In the genomic region with DNA sequence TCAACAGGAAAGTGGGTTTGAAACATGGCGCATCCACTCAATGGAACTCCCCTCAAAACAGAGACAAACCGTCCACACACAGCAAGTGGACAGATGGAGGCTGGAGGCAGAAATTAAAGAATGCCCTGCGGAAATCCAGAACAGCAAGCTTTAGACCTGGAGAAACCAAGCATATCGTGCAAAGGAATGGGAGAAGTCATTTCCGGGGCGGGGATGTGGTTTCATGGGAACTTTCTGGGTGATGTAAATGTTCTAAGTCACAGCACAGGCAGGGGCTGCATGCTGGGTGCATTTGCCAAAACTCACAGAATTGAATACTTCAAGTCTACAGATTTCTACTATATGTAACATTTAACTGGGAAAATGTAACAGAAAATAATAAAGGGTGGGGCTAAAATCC, we compare ENCODE assay signal across 30 cellular contexts.
DNase-seq lines count a peak whose midpoint lies in the region; TF ChIP-seq lines count a peak whose summit lies in the region.
"Had no signal": no experiment of that assay in that cellular context is flagged by ENCODE, and none has a peak within 500 bp of the region (broad histone marks: within the 10 kb centered on the region; RNA-seq: fewer than 3 reads in every experiment).

No MANE protein-coding gene starts in this region.

- CTCF ChIA-PET in activated naive CD4-positive, alpha-beta T cell treated with anti-CD3 and anti-CD28 coated beads, Interleukin-2, amount 10 ng/mL, durations not matched to agents 7 days and 5 days (lab: Charles Lee), result no interaction called here

- peaks cover 19% of the 10 kb centered on the region for H3K9me3 Mint-ChIP-seq in activated naive CD4-positive, alpha-beta T cell treated with anti-CD3 and anti-CD28 coated beads, Interleukin-2, amount 10 ng/mL, durations not matched to agents 7 days and 5 days

- no peak overlapping the region for H3K4me3 Mint-ChIP-seq in activated naive CD4-positive, alpha-beta T cell treated with anti-CD3 and anti-CD28 coated beads, Interleukin-2, amount 10 ng/mL, durations not matched to agents 7 days and 5 days
- H3K4me3 Mint-ChIP-seq: B cell; CD8-positive, alpha-beta memory T cell; GM23338; memory B cell; nephron progenitor cell; stimulated activated naive B cell treated with anti-CD40 and anti-IgM and Interleukin-4, amounts not matched to agents 10 μg/mL and 1 μg/mL and 100 μg/mL, for 72 hours; T-helper 2 cell treated with Interferon-gamma antibody and Interleukin-4, amounts not matched to agents 5 μg/mL and 100 μg/mL, for 36 hours had no signal

- H3K79me2 ChIP-seq in OCI-LY3 (ENCODE audit: low read length), result no peaks in the 10 kb centered on the region

- no peak overlapping the region for H3K4me2 ChIP-seq in OCI-LY3 (ENCODE audit: low read length)
- H3K4me2 ChIP-seq: GM23338 had no signal

- no peak overlapping the region for H3K27ac Mint-ChIP-seq in activated naive CD4-positive, alpha-beta T cell treated with anti-CD3 and anti-CD28 coated beads, Interleukin-2, amount 10 ng/mL, durations not matched to agents 7 days and 5 days
- H3K27ac Mint-ChIP-seq: B cell; GM23338; memory B cell; nephron progenitor cell; T-helper 2 cell treated with Interferon-gamma antibody and Interleukin-4, amounts not matched to agents 5 μg/mL and 100 μg/mL, for 36 hours had no signal

- H4K20me1 ChIP-seq in OCI-LY3 (ENCODE audit: insufficient read depth, low read length), result no peaks in the 10 kb centered on the region

- H3K4me3 ChIP-seq in OCI-LY3 (ENCODE audit: low read length) (no peak overlapping the region), astrocyte of the spinal cord (ENCODE audit: low read depth, low read length) (no peak overlapping the region)
- H3K4me3 ChIP-seq: ascending aorta, GM23338, ovary, skin epidermis, testis had no signal

- no peak overlapping the region for H3K9ac ChIP-seq in OCI-LY3 (ENCODE audit: low read length)

- in situ Hi-C loops in astrocyte of the spinal cord (cut with HindIII; ENCODE audit: low sequenced_read_pairs), result no loop called here

- peak; percentile 96 for DNase-seq in Daoy (ENCODE audit: low read depth)
- peak; percentile 38 for DNase-seq in astrocyte of the spinal cord (ENCODE audit: low read depth, low spot score)
- DNase-seq in hepatic stellate cell (ENCODE audit: low spot score), result peak; percentile 20
- no peak for DNase-seq in HUDEP-2 (lab: John Stamatoyannopoulos, UW; ENCODE audit: unreplicated experiment in 76 of 76)
- no peak for DNase-seq in NCI-H2029 treated with DMSO at 0.1 percent for 48 hours (lab: John Stamatoyannopoulos, UW)
- DNase-seq in activated naive CD4-positive, alpha-beta T cell treated with anti-CD3 and anti-CD28 coated beads, Interleukin-2, amount 10 ng/mL, durations not matched to agents 7 days and 5 days, result no peak
- DNase-seq: ACHN; activated CD4-positive, alpha-beta T cell treated with anti-CD3 and anti-CD28 coated beads for 4 hours; activated CD8-positive, alpha-beta memory T cell treated with anti-CD3 and anti-CD28 coated beads for 24 hours; activated gamma-delta T cell; activated T-cell treated with anti-CD3 and anti-CD28 coated beads for 4 hours; CD8-positive, alpha-beta memory T cell; DMS 273 treated with DMSO at 0.1 percent for 48 hours; EL; NCI-H187; NCI-H524 treated with DMSO at 0.1 percent for 48 hours; nephron progenitor cell; ovary; retina; stimulated activated naive B cell treated with anti-CD40 and anti-IgM and Interleukin-4, amounts not matched to agents 10 μg/mL and 1 μg/mL and 100 μg/mL, for 72 hours; testis had no signal

- H3K4me1 ChIP-seq in OCI-LY3 (ENCODE audit: low read length), result peaks cover 34% of the 10 kb centered on the region
- H3K4me1 ChIP-seq: ascending aorta, testis had no signal

- H3K4me1 Mint-ChIP-seq in activated naive CD4-positive, alpha-beta T cell treated with anti-CD3 and anti-CD28 coated beads, Interleukin-2, amount 10 ng/mL, durations not matched to agents 7 days and 5 days, result no peaks in the 10 kb centered on the region
- H3K4me1 Mint-ChIP-seq: B cell, GM23338, memory B cell had no signal

- peaks cover 6% of the 10 kb centered on the region for H3K36me3 ChIP-seq in OCI-LY3 (replicated peaks; ENCODE audit: low read depth, low read length)
- H3K36me3 ChIP-seq: ascending aorta, ovary had no signal

- no peak overlapping the region for H2AFZ ChIP-seq in OCI-LY3 (ENCODE audit: low read depth, low read length)
- H2AFZ ChIP-seq: GM23338 had no signal

- no peaks in the 10 kb centered on the region for H3K27me3 Mint-ChIP-seq in activated naive CD4-positive, alpha-beta T cell treated with anti-CD3 and anti-CD28 coated beads, Interleukin-2, amount 10 ng/mL, durations not matched to agents 7 days and 5 days
- H3K27me3 Mint-ChIP-seq: B cell, IgD-negative memory B cell had no signal

- TF ChIP-seq CTCF in OCI-LY3 (IDR thresholded peaks at IDR 0.05; ENCODE audit: low read depth, low read length) (no peak), astrocyte of the spinal cord (IDR thresholded peaks at IDR 0.05; ENCODE audit: low read depth, low read length) (no peak)

- H3K9me3 ChIP-seq in OCI-LY3 (ENCODE audit: insufficient read depth, low read length), result peaks cover 5% of the 10 kb centered on the region; the same call in 1 of the 2 replicates
- H3K9me3 ChIP-seq: ascending aorta, ovary, testis had no signal

- H3K27me3 ChIP-seq in OCI-LY3 (ENCODE audit: low read depth, low read length), result no peaks in the 10 kb centered on the region
- H3K27me3 ChIP-seq: ascending aorta, ovary, testis had no signal

- H3K36me3 Mint-ChIP-seq in activated naive CD4-positive, alpha-beta T cell treated with anti-CD3 and anti-CD28 coated beads, Interleukin-2, amount 10 ng/mL, durations not matched to agents 7 days and 5 days, result no peaks in the 10 kb centered on the region
- H3K36me3 Mint-ChIP-seq: CD8-positive, alpha-beta memory T cell; IgD-negative memory B cell; memory B cell; stimulated activated naive B cell treated with anti-CD40 and anti-IgM and Interleukin-4, amounts not matched to agents 10 μg/mL and 1 μg/mL and 100 μg/mL, for 72 hours had no signal

- H3K27ac ChIP-seq in OCI-LY3 (ENCODE audit: low read length), result peak overlapping the region; percentile 93
- H3K27ac ChIP-seq: ascending aorta, ovary, skin epidermis, testis, VCaP had no signal

Comparison
In these comparisons a context has a peak if more than half of its experiments do, and no peak if none do; other contexts are left out.
1. DNase-seq: peak in Daoy (single experiment), astrocyte of the spinal cord (single experiment) and hepatic stellate cell (single experiment); none in HUDEP-2 (0 of 76), NCI-H2029 treated with DMSO at 0.1 percent for 48 hours (single experiment) and activated naive CD4-positive, alpha-beta T cell treated with anti-CD3 and anti-CD28 coated beads, Interleukin-2, amount 10 ng/mL, durations not matched to agents 7 days and 5 days (single experiment).